22 cellular contexts compared by ENCODE assay signal in the genomic region with DNA sequence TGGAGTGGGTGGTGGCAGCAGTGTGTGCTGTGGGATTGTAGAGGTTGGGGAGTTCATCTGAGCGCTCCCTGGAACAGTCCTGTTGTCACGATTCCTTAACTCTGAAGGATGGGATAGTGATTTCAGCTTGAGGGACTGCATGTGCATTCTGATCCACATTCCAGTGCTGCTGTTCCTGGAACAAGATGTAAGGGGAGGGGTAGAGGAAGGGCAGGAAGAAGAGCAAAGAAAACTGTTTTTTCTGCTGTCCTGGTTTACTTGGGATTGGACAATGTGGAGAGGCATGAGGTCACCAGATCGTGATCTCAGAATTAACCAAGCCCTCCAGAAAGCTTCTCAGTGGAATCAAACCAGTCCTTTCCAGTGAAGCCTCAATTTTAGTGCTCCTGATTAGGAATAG.
DNase-seq lines count a peak whose midpoint lies in the region; ATAC-seq and TF ChIP-seq lines count a peak whose summit lies in the region.
"Had no signal": no experiment of that assay in that cellular context is flagged by ENCODE, and none has a peak within 500 bp of the region (broad histone marks: within the 10 kb centered on the region; RNA-seq: fewer than 3 reads in every experiment).

No MANE protein-coding gene starts in this region.

- no peak for TF ChIP-seq CTCF in osteoblast (IDR thresholded peaks at IDR 0.05; ENCODE audit: extremely low read depth, low read depth, low read length)

- H3K4me1 ChIP-seq in osteoblast (ENCODE audit: insufficient read depth, low read length) = peaks cover 49% of the 10 kb centered on the region

- DNase-seq in GM03348 (ENCODE audit: low spot score) (peak; percentile 28), amniotic epithelial cell (ENCODE audit: low read depth) (peak; percentile 21), fibroblast of gingiva (ENCODE audit: low read depth) (peak; percentile 54), osteoblast (ENCODE audit: insufficient read length, low spot score, missing footprints) (peak; percentile 88), HuH-7.5 (ENCODE audit: low spot score) (no peak)
- no peak for DNase-seq in activated CD4-positive, alpha-beta T cell treated with anti-CD3 and anti-CD28 coated beads for 48 hours
- no peak for DNase-seq in stimulated activated CD4-positive, alpha-beta T cell treated with anti-CD3 and anti-CD28 coated beads, Interleukin-4, amount 100 ng/mL, for 1 hour
- DNase-seq: activated CD4-positive, alpha-beta T cell treated with anti-CD3 and anti-CD28 coated beads for 1 hour; CD8-positive, alpha-beta T cell; dermis blood vessel endothelial cell; DMS53; gastrocnemius medialis; GOT3; Karpas-422; naive thymus-derived CD8-positive, alpha-beta T cell; NCI-H1092; NCI-H2107; T1000 had no signal

- H2AFZ ChIP-seq in osteoblast (ENCODE audit: low read length) = no peak overlapping the region

- peak overlapping the region; percentile 52 for H3K4me2 ChIP-seq in osteoblast (ENCODE audit: insufficient read depth, low read length)

- H3K36me3 ChIP-seq in osteoblast (ENCODE audit: insufficient read depth, low read length) = peaks cover 8% of the 10 kb centered on the region

- no peaks in the 10 kb centered on the region for H3K9me3 ChIP-seq in osteoblast (ENCODE audit: low read depth, low read length)
- H3K9me3 ChIP-seq: gastrocnemius medialis, tibial nerve had no signal

- peaks cover 57% of the 10 kb centered on the region for H3K79me2 ChIP-seq in osteoblast (ENCODE audit: insufficient read depth, low read length)

- H3K27ac ChIP-seq in osteoblast (ENCODE audit: low read depth, low read length) = peak overlapping the region; percentile 87
- H3K27ac ChIP-seq: gastrocnemius medialis, skin epidermis, tibial nerve had no signal

- ATAC-seq in HG03521 (IDR thresholded peaks at IDR 0.05; ENCODE audit: unreplicated experiment) = no peak
- ATAC-seq: activated naive CD4-positive, alpha-beta T cell treated with anti-CD3 and anti-CD28 coated beads, Interleukin-2, amount 50 U/mL, for 72 hours; CD8-positive, alpha-beta T cell; gastrocnemius medialis; naive thymus-derived CD8-positive, alpha-beta T cell had no signal

- H3K4me3 ChIP-seq in osteoblast (ENCODE audit: insufficient read depth, low read length) = peak overlapping the region; percentile 9
- H3K4me3 ChIP-seq: gastrocnemius medialis, skin epidermis, tibial nerve had no signal

- no peaks in the 10 kb centered on the region for H4K20me1 ChIP-seq in osteoblast (ENCODE audit: insufficient read depth, low read length)

- H3K27me3 ChIP-seq in osteoblast (ENCODE audit: insufficient read depth, low read length) = no peaks in the 10 kb centered on the region
- H3K27me3 ChIP-seq: gastrocnemius medialis, tibial nerve had no signal

Comparison
In these comparisons a context has a peak if more than half of its experiments do, and no peak if none do; other contexts are left out.
1. DNase-seq: peak in GM03348 (single experiment), amniotic epithelial cell (single experiment), fibroblast of gingiva (single experiment) and osteoblast (single experiment); none in activated CD4-positive, alpha-beta T cell treated with anti-CD3 and anti-CD28 coated beads for 48 hours (single experiment), HuH-7.5 (single experiment) and stimulated activated CD4-positive, alpha-beta T cell treated with anti-CD3 and anti-CD28 coated beads, Interleukin-4, amount 100 ng/mL, for 1 hour (single experiment).